ENCODE assay signal across 32 cellular contexts in the genomic region with DNA sequence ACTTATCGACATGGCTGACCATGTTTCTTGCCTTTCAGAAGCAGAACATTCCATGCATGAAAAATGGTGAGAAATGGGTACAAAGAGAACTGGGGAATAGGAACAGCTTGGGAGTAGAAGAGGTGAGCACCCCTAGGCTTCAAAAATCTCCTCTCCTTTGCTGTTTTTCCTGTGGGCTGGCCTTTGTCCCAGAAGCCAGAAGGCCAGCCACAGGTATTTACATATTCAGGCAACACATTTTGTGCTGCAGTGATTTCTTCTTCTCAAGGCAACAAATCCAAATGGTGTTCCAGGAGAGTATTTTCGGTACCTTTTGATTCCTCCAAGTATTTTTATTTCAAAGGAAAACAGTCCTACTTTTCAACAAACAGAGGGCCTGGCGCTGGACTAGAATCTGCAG. TPM values are rescaled to one million over a fixed set of nuclear protein-coding genes. Genes with fewer than 3 reads are reported as not detected.
"Had no signal": no experiment of that assay in that cellular context is flagged by ENCODE, and none has a peak within 500 bp of the region (broad histone marks: within the 10 kb centered on the region; RNA-seq: fewer than 3 reads in every experiment).

No MANE protein-coding gene starts in this region.

- H3K4me3 Mint-ChIP-seq: activated CD4-positive, alpha-beta memory T cell treated with anti-CD3 and anti-CD28 coated beads, Interleukin-2, amount 10 ng/mL, durations not matched to agents 7 days and 5 days; activated CD8-positive, alpha-beta memory T cell treated with anti-CD3 and anti-CD28 coated beads, Interleukin-2, amount 10 ng/mL, durations not matched to agents 7 days and 5 days had no signal

- H3K4me2 ChIP-seq: KMS-11 had no signal

- H3K27me3 ChIP-seq: adrenal gland, body of pancreas, Peyer's patch had no signal

- DNase-seq: activated CD4-positive, alpha-beta memory T cell treated with anti-CD3 and anti-CD28 coated beads, Interleukin-2, amount 10 ng/mL, durations not matched to agents 7 days and 5 days; activated CD4-positive, alpha-beta T cell treated with anti-CD3 and anti-CD28 coated beads for 1 hour; activated CD4-positive, alpha-beta T cell treated with anti-CD3 and anti-CD28 coated beads for 48 hours; activated CD4-positive, CD25-positive, alpha-beta regulatory T cell; activated CD8-positive, alpha-beta memory T cell treated with anti-CD3 and anti-CD28 coated beads for 24 hours; activated CD8-positive, alpha-beta memory T cell treated with anti-CD3 and anti-CD28 coated beads, Interleukin-2, amount 10 ng/mL, durations not matched to agents 7 days and 5 days; activated CD8-positive, alpha-beta memory T cell treated with anti-CD3 and anti-CD28 coated beads, Interleukin-2, amount 50 U/mL, for 48 hours; activated effector memory CD4-positive, alpha-beta T cell treated with anti-CD3 and anti-CD28 coated beads, Interleukin-2, amount 50 U/mL, for 16 hours; activated naive CD4-positive, alpha-beta T cell; activated naive CD4-positive, alpha-beta T cell treated with anti-CD3 and anti-CD28 coated beads, Interleukin-2, amount 50 U/mL, for 16 hours; activated naive CD8-positive, alpha-beta T cell treated with anti-CD3 and anti-CD28 coated beads, Interleukin-2, amount 10 ng/mL, durations not matched to agents 7 days and 5 days; activated T-cell treated with anti-CD3 and anti-CD28 coated beads, Interleukin-2, amount 50 U/mL, for 48 hours; adrenal gland; body of pancreas; cerebellar nuclear complex; NCI-H1105; NCI-H1417 treated with DMSO at 0.1 percent for 48 hours; NCI-H1694; NCI-H1930; NCI-H345; NCI-H524 treated with DMSO at 0.1 percent for 48 hours; PC-3; Peyer's patch; RPMI8226; SIG-M5; T-helper 9 cell; WERI-Rb-1 had no signal

- ATAC-seq: activated CD8-positive, alpha-beta memory T cell treated with anti-CD3 and anti-CD28 coated beads, Interleukin-2, amount 10 ng/mL, durations not matched to agents 7 days and 5 days; body of pancreas; PC-3; SK-N-SH treated with all-trans-retinoic acid at 6 μM for 48 hours had no signal

- H3K9me3 ChIP-seq: adrenal gland, body of pancreas, Peyer's patch had no signal

- H3K27ac Mint-ChIP-seq: activated naive CD8-positive, alpha-beta T cell treated with anti-CD3 and anti-CD28 coated beads, Interleukin-2, amount 10 ng/mL, durations not matched to agents 7 days and 5 days had no signal

- H3K4me3 ChIP-seq: adrenal gland, body of pancreas, breast epithelium, Peyer's patch had no signal

- H3K36me3 Mint-ChIP-seq: activated CD8-positive, alpha-beta memory T cell treated with anti-CD3 and anti-CD28 coated beads, Interleukin-2, amount 10 ng/mL, durations not matched to agents 7 days and 5 days; activated naive CD8-positive, alpha-beta T cell treated with anti-CD3 and anti-CD28 coated beads, Interleukin-2, amount 10 ng/mL, durations not matched to agents 7 days and 5 days had no signal

- H3K4me1 ChIP-seq: adrenal gland, body of pancreas, breast epithelium, Peyer's patch had no signal

- H3K9ac ChIP-seq: KMS-11 had no signal

- H3K36me3 ChIP-seq: adrenal gland, breast epithelium, Peyer's patch, WERI-Rb-1 had no signal

- H3K27ac ChIP-seq: adrenal gland, body of pancreas, breast epithelium, KMS-11, Peyer's patch, WERI-Rb-1 had no signal

RNA-seq across cellular contexts. Expression of gene ADARB2, which starts 31.1 kb away (rescaled TPM):
- total RNA-seq: activated CD8-positive, alpha-beta memory T cell treated with anti-CD3 and anti-CD28 coated beads, Interleukin-2, amount 10 ng/mL, durations not matched to agents 7 days and 5 days; cardiac septum; M059J; PC-3 had no signal
